ENCODE assay signal across 9 cellular contexts in genomic region chr19:4089400-4089908, GRCh38. TPM values are rescaled to one million over a fixed set of nuclear protein-coding genes. Genes with fewer than 3 reads are reported as not detected.
DNase-seq lines count a peak whose midpoint lies in the region; ATAC-seq and TF ChIP-seq lines count a peak whose summit lies in the region.
"Had no signal": no experiment of that assay in that cellular context is flagged by ENCODE, and none has a peak within 500 bp of the region (broad histone marks: within the 10 kb centered on the region; RNA-seq: fewer than 3 reads in every experiment).

No MANE protein-coding gene starts in this region.

- H3K4me1 ChIP-seq in PC-9 (replicated peaks; ENCODE audit: insufficient read depth) = peaks cover 17% of the 10 kb centered on the region

- no peaks in the 10 kb centered on the region for H3K79me2 ChIP-seq in PC-9 (ENCODE audit: low read depth)

- H4K20me1 ChIP-seq in PC-9 (ENCODE audit: insufficient read depth) = no peaks in the 10 kb centered on the region

- H3K36me3 ChIP-seq in PC-9 (ENCODE audit: low read depth) = no peaks in the 10 kb centered on the region

- no TSS peak for BruUV-seq in PC-9 (replicated peaks; lab: Mats Ljungman, UMichigan)

- no peaks in the 10 kb centered on the region for H3K9me2 ChIP-seq in PC-9 (ENCODE audit: insufficient read depth)

- no peak for TF ChIP-seq CTCF in PC-9 (conservative IDR thresholded peaks at IDR 0.05)

- H3K4me3 ChIP-seq in PC-9 = no peak overlapping the region

- no peak overlapping the region for H3K27ac ChIP-seq in PC-9

- POLR2A ChIA-PET in PC-9 (lab: Charles Lee; ENCODE audit: unreplicated experiment) = no interaction called here

- H3K27me3 ChIP-seq in PC-9 (ENCODE audit: insufficient read depth, low read depth) = no peaks in the 10 kb centered on the region

- intact Hi-C loops in PC-9 (cut with micrococcal nuclease; ENCODE audit: unreplicated experiment) = no loop called here

- CTCF ChIA-PET in PC-9 (lab: Charles Lee) = no interaction called here

- peak; percentile 92 for DNase-seq in OCI-M1 (lab: John Stamatoyannopoulos, UW)
- peak; percentile 40 for DNase-seq in central memory CD4-positive, alpha-beta T cell
- peak; percentile 54 for DNase-seq in stimulated activated CD4-positive, alpha-beta T cell treated with anti-CD3 and anti-CD28 coated beads, Interleukin-1b, Interleukin-23, amount 100 ng/mL, for 48 hours
- no peak for DNase-seq in AG08395 (ENCODE audit: low spot score)
- DNase-seq in cerebellar nuclear complex (lab: John Stamatoyannopoulos, UW) = no peak
- DNase-seq in PC-9 = no peak
- DNase-seq in epidermal melanocyte (ENCODE audit: insufficient read length, low spot score) = no peak
- DNase-seq: endodermal cell had no signal

- H3K9me3 ChIP-seq in PC-9 (ENCODE audit: insufficient read depth, low read depth) = no peaks in the 10 kb centered on the region

- ATAC-seq in GM18511 (IDR thresholded peaks at IDR 0.05; ENCODE audit: unreplicated experiment) = peak; percentile 65

- H2AFZ ChIP-seq in PC-9 = no peak overlapping the region

- peaks cover 12% of the 10 kb centered on the region; the same call in 1 of the 2 replicates for H3F3A ChIP-seq in PC-9 (ENCODE audit: insufficient read depth, low read depth)

- H3K4me2 ChIP-seq in PC-9 = no peak overlapping the region

RNA-seq across cellular contexts. Expression of gene ZBTB7A, which starts 22.8 kb away (rescaled TPM):
- 41.2 and 48.2 TPM in 2 replicates for total RNA-seq in PC-9 (2021)

RNA-seq across cellular contexts. Expression of gene MAP2K2, which starts 34.5 kb away (rescaled TPM):
- 160 and 211 TPM in 2 replicates for total RNA-seq in PC-9 (2021)

Comparison
In these comparisons a context has a peak if more than half of its experiments do, and no peak if none do; other contexts are left out.
1. DNase-seq: peak in OCI-M1 (single experiment), central memory CD4-positive, alpha-beta T cell (single experiment) and stimulated activated CD4-positive, alpha-beta T cell treated with anti-CD3 and anti-CD28 coated beads, Interleukin-1b, Interleukin-23, amount 100 ng/mL, for 48 hours (single experiment); none in AG08395 (single experiment), cerebellar nuclear complex (0 of 2), PC-9 (0 of 2) and epidermal melanocyte (single experiment).